1 cellular context compared by ENCODE assay signal in the genomic region with DNA sequence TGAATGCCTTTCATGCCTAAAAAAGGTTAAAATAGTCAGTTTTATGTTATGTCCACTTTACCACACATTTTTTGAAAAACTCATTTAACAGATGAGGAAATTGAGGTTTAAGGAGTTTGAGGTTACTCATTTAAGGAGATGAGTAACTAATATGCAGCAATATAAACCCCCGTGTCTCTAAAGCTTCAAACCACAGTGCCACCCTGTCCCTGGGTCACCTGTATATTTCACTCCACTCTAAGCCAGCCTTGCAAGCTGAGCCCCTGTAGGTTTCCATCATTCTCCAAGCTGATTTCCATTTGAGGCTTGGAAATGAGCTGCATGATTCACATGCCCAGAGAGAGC.
TF ChIP-seq lines count a peak whose summit lies in the region.

No MANE protein-coding gene starts in this region.

TF ChIP-seq in SK-N-SH, 30 proteins besides CTCF, POLR2A, EP300 and RAD21 (continued from another document):
- no peak for TF ChIP-seq ELF1 (IDR thresholded peaks at IDR 0.05)
- TF ChIP-seq, protein P1, sequence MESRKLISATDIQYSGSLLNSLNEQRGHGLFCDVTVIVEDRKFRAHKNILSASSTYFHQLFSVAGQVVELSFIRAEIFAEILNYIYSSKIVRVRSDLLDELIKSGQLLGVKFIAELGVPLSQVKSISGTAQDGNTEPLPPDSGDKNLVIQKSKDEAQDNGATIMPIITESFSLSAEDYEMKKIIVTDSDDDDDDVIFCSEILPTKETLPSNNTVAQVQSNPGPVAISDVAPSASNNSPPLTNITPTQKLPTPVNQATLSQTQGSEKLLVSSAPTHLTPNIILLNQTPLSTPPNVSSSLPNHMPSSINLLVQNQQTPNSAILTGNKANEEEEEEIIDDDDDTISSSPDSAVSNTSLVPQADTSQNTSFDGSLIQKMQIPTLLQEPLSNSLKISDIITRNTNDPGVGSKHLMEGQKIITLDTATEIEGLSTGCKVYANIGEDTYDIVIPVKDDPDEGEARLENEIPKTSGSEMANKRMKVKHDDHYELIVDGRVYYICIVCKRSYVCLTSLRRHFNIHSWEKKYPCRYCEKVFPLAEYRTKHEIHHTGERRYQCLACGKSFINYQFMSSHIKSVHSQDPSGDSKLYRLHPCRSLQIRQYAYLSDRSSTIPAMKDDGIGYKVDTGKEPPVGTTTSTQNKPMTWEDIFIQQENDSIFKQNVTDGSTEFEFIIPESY (IDR thresholded peaks at IDR 0.05; ENCODE audit: borderline replicate concordance, low read depth): no peak
